ENCODE assay signal across 24 cellular contexts in the genomic region with DNA sequence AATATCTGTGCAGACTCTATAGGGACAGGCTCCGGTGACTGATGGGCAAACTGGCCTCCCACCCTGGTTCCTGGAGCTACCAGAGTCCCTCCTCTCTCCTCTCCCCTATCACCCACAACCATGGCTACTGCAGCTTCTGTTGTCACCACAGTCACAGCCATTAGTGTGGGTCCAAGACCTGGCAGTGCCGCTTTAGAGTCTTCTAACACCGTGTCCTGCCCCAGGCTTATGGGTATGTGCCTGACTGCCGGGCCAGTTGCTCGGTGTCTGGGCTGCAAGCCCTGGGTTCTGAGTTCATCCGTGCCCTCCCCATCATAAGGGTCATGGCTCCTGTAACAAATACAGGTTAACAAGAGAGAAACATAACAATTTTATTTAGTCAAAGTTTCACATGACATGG.
DNase-seq lines count a peak whose midpoint lies in the region; ATAC-seq and TF ChIP-seq lines count a peak whose summit lies in the region.
"Had no signal": no experiment of that assay in that cellular context is flagged by ENCODE, and none has a peak within 500 bp of the region (broad histone marks: within the 10 kb centered on the region; RNA-seq: fewer than 3 reads in every experiment).

No MANE protein-coding gene starts in this region.

- H3K4me3 Mint-ChIP-seq in progenitor cell of endocrine pancreas (ENCODE audit: low read depth): no peak overlapping the region
- no peak overlapping the region for H3K4me3 Mint-ChIP-seq in GM23338
- H3K4me3 Mint-ChIP-seq: CD14-positive monocyte; CD4-positive, alpha-beta T cell; CD8-positive, alpha-beta memory T cell; H9 had no signal

- H3K4me1 Mint-ChIP-seq in progenitor cell of endocrine pancreas (ENCODE audit: low read depth) (peaks cover 9% of the 10 kb centered on the region), GM23338 (peaks cover 12% of the 10 kb centered on the region)

- peaks cover 1 to 78% (median 41%) of the 10 kb centered on the region in 9 donors for H3K36me3 ChIP-seq in heart left ventricle
- H3K36me3 ChIP-seq in right atrium auricular region: peaks cover 14% of the 10 kb centered on the region
- no peaks in the 10 kb centered on the region for H3K36me3 ChIP-seq in SK-N-MC (ENCODE audit: insufficient read depth, low read length)
- H3K36me3 ChIP-seq in GM23338 (ENCODE audit: insufficient read depth): no peaks in the 10 kb centered on the region
- H3K36me3 ChIP-seq: BE2C had no signal

- H3K9me2 ChIP-seq in GM23338 (ENCODE audit: insufficient read depth): no peaks in the 10 kb centered on the region

- peak in 2 of 5 donors; percentile 38 to 40 for DNase-seq in heart left ventricle
- no peak for DNase-seq in right atrium auricular region (ENCODE audit: low spot score)
- DNase-seq in SK-N-MC (ENCODE audit: low read depth, low spot score): no peak
- DNase-seq in left ventricle myocardium superior: no peak
- DNase-seq in progenitor cell of endocrine pancreas (ENCODE audit: low spot score, unreplicated experiment): no peak
- no peak for DNase-seq in GM23338 (ENCODE audit: low spot score)
- no peak for DNase-seq in erythroblast (lab: John Stamatoyannopoulos, UW)
- DNase-seq: 8988T; ACHN; AML-193; BE2C; CD4-positive, alpha-beta T cell; CD8-positive, alpha-beta memory T cell; DMS 273 treated with DMSO at 0.1 percent for 48 hours; DMS79; EL; GDM1; GM23248; H9 had no signal

- H3K27me3 ChIP-seq in heart left ventricle (no peaks in the 10 kb centered on the region), right atrium auricular region (no peaks in the 10 kb centered on the region), GM23338 (ENCODE audit: insufficient read depth) (no peaks in the 10 kb centered on the region)
- H3K27me3 ChIP-seq: BE2C; BLaER1 treated with 17β-estradiol and CSF1 and Interleukin-3, amounts not matched to agents 10 nM and 100 nM had no signal

- TF ChIP-seq POLR2A in heart left ventricle (IDR thresholded peaks at IDR 0.05) (no peak), erythroblast (IDR thresholded peaks at IDR 0.05; ENCODE audit: low read length) (no peak)

- WGBS in heart left ventricle, 4 donors: 70 to 76% (median 71%) methylated on average over 6 of the region's 6 CpGs

- no peaks in the 10 kb centered on the region for H4K20me1 ChIP-seq in GM23338 (replicated peaks; ENCODE audit: insufficient read depth)

- no peak overlapping the region for H3K9ac ChIP-seq in SK-N-MC (ENCODE audit: insufficient read length)
- H3K9ac ChIP-seq: BLaER1 treated with 17β-estradiol and CSF1 and Interleukin-3, amounts not matched to agents 10 nM and 100 nM; GM23248 had no signal

- TF ChIP-seq CTCF in heart left ventricle (IDR thresholded peaks at IDR 0.05): no peak
- TF ChIP-seq CTCF in right atrium auricular region (IDR thresholded peaks at IDR 0.05): no peak
- TF ChIP-seq CTCF in progenitor cell of endocrine pancreas (IDR thresholded peaks at IDR 0.05; ENCODE audit: unreplicated experiment): no peak
- TF ChIP-seq CTCF in GM23338 (conservative IDR thresholded peaks at IDR 0.05; ENCODE audit: low read depth in 2 of 2): no peak

- H3K27ac Mint-ChIP-seq in progenitor cell of endocrine pancreas: peak overlapping the region; percentile 59
- H3K27ac Mint-ChIP-seq in GM23338: no peak overlapping the region
- H3K27ac Mint-ChIP-seq: CD14-positive monocyte; CD4-positive, alpha-beta T cell; CD8-positive, alpha-beta memory T cell had no signal

- intact Hi-C loops in heart left ventricle (cut with DNase I) (loop anchor here in 6 of 10 donors (5.0 to 10.0 kb wide), 5 partner anchors 82 to 591 kb away; a partner anchor contains a TSS), left ventricle myocardium superior (cut with micrococcal nuclease) (loop anchor here (5.0 to 10.0 kb wide), 4 partner anchors 82 to 601 kb away; no protein-coding TSS in a partner anchor)

- H3K79me2 ChIP-seq in GM23338 (replicated peaks; ENCODE audit: insufficient read depth): no peaks in the 10 kb centered on the region

- ATAC-seq in heart left ventricle: peak; percentile 71 to 86 (median 81)
- peak; percentile 54 for ATAC-seq in left ventricle myocardium superior
- no peak for ATAC-seq in GM23338
- ATAC-seq: A549, GM12878, HCT116 had no signal

- H3K4me1 ChIP-seq in heart left ventricle: peaks cover 0 to 34% (median 9%) of the 10 kb centered on the region in 12 donors
- H3K4me1 ChIP-seq in right atrium auricular region: peaks cover 0 to 18% of the 10 kb centered on the region in 2 donors
- no peaks in the 10 kb centered on the region for H3K4me1 ChIP-seq in GM23338 (ENCODE audit: insufficient read depth)
- H3K4me1 ChIP-seq: BE2C had no signal

- H3F3A ChIP-seq in GM23338 (replicated peaks; ENCODE audit: low read depth): no peaks in the 10 kb centered on the region

- H3K9me3 ChIP-seq in heart left ventricle (no peaks in the 10 kb centered on the region), right atrium auricular region (no peaks in the 10 kb centered on the region), SK-N-MC (ENCODE audit: low read depth, low read length) (no peaks in the 10 kb centered on the region)
- H3K9me3 ChIP-seq: A549; BE2C; BLaER1 treated with 17β-estradiol and CSF1 and Interleukin-3, amounts not matched to agents 10 nM and 100 nM had no signal

- H3K4me2 ChIP-seq in GM23338: no peak overlapping the region
- H3K4me2 ChIP-seq: A549; BLaER1 treated with 17β-estradiol and CSF1 and Interleukin-3, amounts not matched to agents 10 nM and 100 nM had no signal

- H3K4me3 ChIP-seq in heart left ventricle (no peak overlapping the region), right atrium auricular region (no peak overlapping the region), SK-N-MC (no peak overlapping the region), GM23338 (no peak overlapping the region)
- H3K4me3 ChIP-seq: A549; BLaER1 treated with 17β-estradiol and CSF1 and Interleukin-3, amounts not matched to agents 10 nM and 100 nM; GM12878; GM23248 had no signal

- no peaks in the 10 kb centered on the region for H3K27me3 Mint-ChIP-seq in progenitor cell of endocrine pancreas
- no peaks in the 10 kb centered on the region for H3K27me3 Mint-ChIP-seq in GM23338 (ENCODE audit: insufficient read depth, low read depth, poor library complexity)
- H3K27me3 Mint-ChIP-seq: CD4-positive, alpha-beta T cell; CD8-positive, alpha-beta memory T cell had no signal

- H3K36me3 Mint-ChIP-seq in progenitor cell of endocrine pancreas (ENCODE audit: insufficient read depth) (peaks cover 4% of the 10 kb centered on the region), GM23338 (ENCODE audit: low read depth) (no peaks in the 10 kb centered on the region)

- H3K9me3 Mint-ChIP-seq in progenitor cell of endocrine pancreas (ENCODE audit: low read depth): no peaks in the 10 kb centered on the region
- no peaks in the 10 kb centered on the region for H3K9me3 Mint-ChIP-seq in GM23338
- H3K9me3 Mint-ChIP-seq: CD14-positive monocyte; CD4-positive, alpha-beta T cell; CD8-positive, alpha-beta memory T cell; H9 had no signal

- H2AFZ ChIP-seq in GM23338: no peak overlapping the region
- H2AFZ ChIP-seq: GM23248 had no signal

- H3K27ac ChIP-seq in heart left ventricle (peak overlapping the region in 1 of 12 donors; percentile 33), right atrium auricular region (no peak overlapping the region), SK-N-MC (peak overlapping the region; percentile 53; the same call in 1 of the 2 replicates), GM23338 (ENCODE audit: low read depth) (no peak overlapping the region)
- H3K27ac ChIP-seq: A549; BLaER1 treated with 17β-estradiol and CSF1 and Interleukin-3, amounts not matched to agents 10 nM and 100 nM; GM23248 had no signal

TF ChIP-seq in GM23338, 12 proteins besides CTCF, POLR2A, EP300 and RAD21:
- TF ChIP-seq EZH2 (IDR thresholded peaks at IDR 0.05; ENCODE audit: low read depth, unreplicated experiment) (no peak), NANOG (IDR thresholded peaks at IDR 0.05; ENCODE audit: borderline replicate concordance) (no peak), ZNF114 (CRISPR knock-in tag; IDR thresholded peaks at IDR 0.05) (no peak), STAT1 (IDR thresholded peaks at IDR 0.05; ENCODE audit: unreplicated experiment) (no peak), CREB1 (CRISPR knock-in tag; IDR thresholded peaks at IDR 0.05; ENCODE audit: low read depth) (no peak), POLR2AphosphoS5 (IDR thresholded peaks at IDR 0.05; ENCODE audit: low read depth) (no peak)
- TF ChIP-seq, protein P1, sequence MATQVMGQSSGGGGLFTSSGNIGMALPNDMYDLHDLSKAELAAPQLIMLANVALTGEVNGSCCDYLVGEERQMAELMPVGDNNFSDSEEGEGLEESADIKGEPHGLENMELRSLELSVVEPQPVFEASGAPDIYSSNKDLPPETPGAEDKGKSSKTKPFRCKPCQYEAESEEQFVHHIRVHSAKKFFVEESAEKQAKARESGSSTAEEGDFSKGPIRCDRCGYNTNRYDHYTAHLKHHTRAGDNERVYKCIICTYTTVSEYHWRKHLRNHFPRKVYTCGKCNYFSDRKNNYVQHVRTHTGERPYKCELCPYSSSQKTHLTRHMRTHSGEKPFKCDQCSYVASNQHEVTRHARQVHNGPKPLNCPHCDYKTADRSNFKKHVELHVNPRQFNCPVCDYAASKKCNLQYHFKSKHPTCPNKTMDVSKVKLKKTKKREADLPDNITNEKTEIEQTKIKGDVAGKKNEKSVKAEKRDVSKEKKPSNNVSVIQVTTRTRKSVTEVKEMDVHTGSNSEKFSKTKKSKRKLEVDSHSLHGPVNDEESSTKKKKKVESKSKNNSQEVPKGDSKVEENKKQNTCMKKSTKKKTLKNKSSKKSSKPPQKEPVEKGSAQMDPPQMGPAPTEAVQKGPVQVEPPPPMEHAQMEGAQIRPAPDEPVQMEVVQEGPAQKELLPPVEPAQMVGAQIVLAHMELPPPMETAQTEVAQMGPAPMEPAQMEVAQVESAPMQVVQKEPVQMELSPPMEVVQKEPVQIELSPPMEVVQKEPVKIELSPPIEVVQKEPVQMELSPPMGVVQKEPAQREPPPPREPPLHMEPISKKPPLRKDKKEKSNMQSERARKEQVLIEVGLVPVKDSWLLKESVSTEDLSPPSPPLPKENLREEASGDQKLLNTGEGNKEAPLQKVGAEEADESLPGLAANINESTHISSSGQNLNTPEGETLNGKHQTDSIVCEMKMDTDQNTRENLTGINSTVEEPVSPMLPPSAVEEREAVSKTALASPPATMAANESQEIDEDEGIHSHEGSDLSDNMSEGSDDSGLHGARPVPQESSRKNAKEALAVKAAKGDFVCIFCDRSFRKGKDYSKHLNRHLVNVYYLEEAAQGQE (IDR thresholded peaks at IDR 0.05; ENCODE audit: unreplicated experiment): no peak
- TF ChIP-seq, protein P2, sequence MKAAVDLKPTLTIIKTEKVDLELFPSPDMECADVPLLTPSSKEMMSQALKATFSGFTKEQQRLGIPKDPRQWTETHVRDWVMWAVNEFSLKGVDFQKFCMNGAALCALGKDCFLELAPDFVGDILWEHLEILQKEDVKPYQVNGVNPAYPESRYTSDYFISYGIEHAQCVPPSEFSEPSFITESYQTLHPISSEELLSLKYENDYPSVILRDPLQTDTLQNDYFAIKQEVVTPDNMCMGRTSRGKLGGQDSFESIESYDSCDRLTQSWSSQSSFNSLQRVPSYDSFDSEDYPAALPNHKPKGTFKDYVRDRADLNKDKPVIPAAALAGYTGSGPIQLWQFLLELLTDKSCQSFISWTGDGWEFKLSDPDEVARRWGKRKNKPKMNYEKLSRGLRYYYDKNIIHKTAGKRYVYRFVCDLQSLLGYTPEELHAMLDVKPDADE (IDR thresholded peaks at IDR 0.05): no peak
